In genomic region chr3:112341386-112341785, GRCh38 we compare ENCODE assay signal across 23 cellular contexts. TPM values are rescaled to one million over a fixed set of nuclear protein-coding genes. Genes with fewer than 3 reads are reported as not detected.
DNase-seq lines count a peak whose midpoint lies in the region; ATAC-seq and TF ChIP-seq lines count a peak whose summit lies in the region.
"Had no signal": no experiment of that assay in that cellular context is flagged by ENCODE, and none has a peak within 500 bp of the region (broad histone marks: within the 10 kb centered on the region; RNA-seq: fewer than 3 reads in every experiment).

No MANE protein-coding gene starts in this region.

- H3K4me3 ChIP-seq in fibroblast of the aortic adventitia (ENCODE audit: low read depth, low read length) (no peak overlapping the region), ascending aorta (no peak overlapping the region)
- H3K4me3 ChIP-seq: HAP-1 had no signal

- peaks cover 11 to 28% of the 10 kb centered on the region in 2 donors for H3K36me3 ChIP-seq in ascending aorta
- H3K36me3 ChIP-seq: HAP-1 had no signal

- no peak for DNase-seq in activated CD4-positive, alpha-beta T cell treated with anti-CD3 and anti-CD28 coated beads for 36 hours
- DNase-seq in activated CD4-positive, alpha-beta T cell treated with anti-CD3 and anti-CD28 coated beads, Interleukin-2, amount 10 ng/mL, durations not matched to agents 7 days and 5 days = no peak
- DNase-seq in CD4-positive, alpha-beta T cell = no peak
- DNase-seq in activated T-helper 1 cell treated with anti-CD3 and anti-CD28 coated beads, Interleukin-12 subunit alpha, Interleukin-12 subunit beta, Interleukin-2, Interleukin-4 antibody, amounts not matched to agents 30 ng/mL and 10 ng/mL and 1 ng/mL, durations not matched to agents 14 hours and 24 hours and 36 hours (ENCODE audit: low spot score) = no peak
- peak; percentile 44 for DNase-seq in fibroblast of the aortic adventitia (ENCODE audit: low read depth)
- no peak for DNase-seq in GM10266 (ENCODE audit: extremely low spot score)
- DNase-seq in ascending aorta (ENCODE audit: low spot score in 2 of 2) = no peak
- no peak for DNase-seq in hypothalamus (lab: John Stamatoyannopoulos, UW)
- DNase-seq: AML-193; COR-L47; IMR-90; Kasumi-1; MM.1S; NCI-H1092 treated with DMSO at 0.1 percent for 48 hours; NCI-H1694; NCI-H2081 treated with DMSO at 0.1 percent for 48 hours; NCI-H748 treated with DMSO at 0.1 percent for 48 hours; NK-92 treated with Interleukin-12 subunit alpha and Interleukin-12 subunit beta, amount 100 ng/mL, for 24 hours had no signal

- CTCF ChIA-PET in activated CD4-positive, alpha-beta T cell treated with anti-CD3 and anti-CD28 coated beads for 36 hours (lab: Charles Lee) = no interaction called here
- CTCF ChIA-PET in activated CD4-positive, alpha-beta T cell treated with anti-CD3 and anti-CD28 coated beads, Interleukin-2, amount 10 ng/mL, durations not matched to agents 7 days and 5 days (lab: Charles Lee) = interaction anchor here (0.6 kb wide), 1 partner anchor 168 kb away, joined by 5 read pairs; no protein-coding TSS in a partner anchor
- CTCF ChIA-PET in CD4-positive, alpha-beta T cell (lab: Charles Lee) = no interaction called here

- no peak overlapping the region for H3K27ac ChIP-seq in CD4-positive, alpha-beta T cell (ENCODE audit: low read depth, low read length)
- H3K27ac ChIP-seq in ascending aorta = peak overlapping the region in 1 of 2 donors; percentile 95
- H3K27ac ChIP-seq: 22Rv1 had no signal

- H3K9me3 ChIP-seq in CD4-positive, alpha-beta T cell (ENCODE audit: control insufficient read depth, low read length) = no peaks in the 10 kb centered on the region
- H3K9me3 ChIP-seq in ascending aorta = no peaks in the 10 kb centered on the region
- H3K9me3 ChIP-seq: HAP-1 had no signal

- no peak for TF ChIP-seq CTCF in CD4-positive, alpha-beta T cell (IDR thresholded peaks at IDR 0.05)
- TF ChIP-seq CTCF in fibroblast of the aortic adventitia (IDR thresholded peaks at IDR 0.05; ENCODE audit: insufficient read depth, low read length) (no peak), GM10266 (IDR thresholded peaks at IDR 0.05; ENCODE audit: control insufficient read depth, insufficient read depth, low read depth, missing control alignments) (no peak), ascending aorta (IDR thresholded peaks at IDR 0.05) (no peak)

- peaks cover 54% of the 10 kb centered on the region for H3K36me3 Mint-ChIP-seq in activated CD4-positive, alpha-beta T cell treated with anti-CD3 and anti-CD28 coated beads for 36 hours (ENCODE audit: low read depth)
- peaks cover 17% of the 10 kb centered on the region for H3K36me3 Mint-ChIP-seq in activated CD4-positive, alpha-beta T cell treated with anti-CD3 and anti-CD28 coated beads, Interleukin-2, amount 10 ng/mL, durations not matched to agents 7 days and 5 days (ENCODE audit: low read depth)
- H3K36me3 Mint-ChIP-seq in CD4-positive, alpha-beta T cell (ENCODE audit: low read depth) = peaks cover 24% of the 10 kb centered on the region
- peaks cover 75% of the 10 kb centered on the region for H3K36me3 Mint-ChIP-seq in activated T-helper 1 cell treated with anti-CD3 and anti-CD28 coated beads, Interleukin-12 subunit alpha, Interleukin-12 subunit beta, Interleukin-2, Interleukin-4 antibody, amounts not matched to agents 30 ng/mL and 10 ng/mL and 1 ng/mL, durations not matched to agents 14 hours and 24 hours and 36 hours (ENCODE audit: low read depth)
- H3K36me3 Mint-ChIP-seq: CD14-positive monocyte had no signal

- intact Hi-C loops in activated CD4-positive, alpha-beta T cell treated with anti-CD3 and anti-CD28 coated beads for 36 hours (cut with DNase I, micrococcal nuclease) = no loop called here
- intact Hi-C loops in CD4-positive, alpha-beta T cell (cut with DNase I, micrococcal nuclease) = no loop called here
- intact Hi-C loops in activated T-helper 1 cell treated with anti-CD3 and anti-CD28 coated beads, Interleukin-12 subunit alpha, Interleukin-12 subunit beta, Interleukin-2, Interleukin-4 antibody, amounts not matched to agents 30 ng/mL and 10 ng/mL and 1 ng/mL, durations not matched to agents 14 hours and 24 hours and 36 hours (cut with micrococcal nuclease) = no loop called here
- intact Hi-C loops in ascending aorta (cut with DNase I) = no loop called here

- POLR2A ChIA-PET in activated CD4-positive, alpha-beta T cell treated with anti-CD3 and anti-CD28 coated beads for 36 hours (lab: Charles Lee) = no interaction called here
- POLR2A ChIA-PET in activated CD4-positive, alpha-beta T cell treated with anti-CD3 and anti-CD28 coated beads, Interleukin-2, amount 10 ng/mL, durations not matched to agents 7 days and 5 days (lab: Charles Lee) = no interaction called here
- POLR2A ChIA-PET in CD4-positive, alpha-beta T cell (lab: Charles Lee) = no interaction called here

- H3K4me1 ChIP-seq in ascending aorta = peaks cover 0 to 22% of the 10 kb centered on the region in 2 donors
- H3K4me1 ChIP-seq: HAP-1 had no signal

- H3K9me3 Mint-ChIP-seq in activated CD4-positive, alpha-beta T cell treated with anti-CD3 and anti-CD28 coated beads for 36 hours (ENCODE audit: low read depth) = peaks cover 2% of the 10 kb centered on the region
- H3K9me3 Mint-ChIP-seq in activated CD4-positive, alpha-beta T cell treated with anti-CD3 and anti-CD28 coated beads, Interleukin-2, amount 10 ng/mL, durations not matched to agents 7 days and 5 days = peaks cover 10% of the 10 kb centered on the region
- H3K9me3 Mint-ChIP-seq in CD4-positive, alpha-beta T cell = peaks cover 2% of the 10 kb centered on the region
- peaks cover 12% of the 10 kb centered on the region for H3K9me3 Mint-ChIP-seq in activated T-helper 1 cell treated with anti-CD3 and anti-CD28 coated beads, Interleukin-12 subunit alpha, Interleukin-12 subunit beta, Interleukin-2, Interleukin-4 antibody, amounts not matched to agents 30 ng/mL and 10 ng/mL and 1 ng/mL, durations not matched to agents 14 hours and 24 hours and 36 hours

- H3K4me3 Mint-ChIP-seq in activated CD4-positive, alpha-beta T cell treated with anti-CD3 and anti-CD28 coated beads for 36 hours = no peak overlapping the region
- no peak overlapping the region for H3K4me3 Mint-ChIP-seq in activated CD4-positive, alpha-beta T cell treated with anti-CD3 and anti-CD28 coated beads, Interleukin-2, amount 10 ng/mL, durations not matched to agents 7 days and 5 days
- no peak overlapping the region for H3K4me3 Mint-ChIP-seq in CD4-positive, alpha-beta T cell
- no peak overlapping the region for H3K4me3 Mint-ChIP-seq in activated T-helper 1 cell treated with anti-CD3 and anti-CD28 coated beads, Interleukin-12 subunit alpha, Interleukin-12 subunit beta, Interleukin-2, Interleukin-4 antibody, amounts not matched to agents 30 ng/mL and 10 ng/mL and 1 ng/mL, durations not matched to agents 14 hours and 24 hours and 36 hours
- H3K4me3 Mint-ChIP-seq: CD14-positive monocyte had no signal

- H3K27ac Mint-ChIP-seq in activated CD4-positive, alpha-beta T cell treated with anti-CD3 and anti-CD28 coated beads for 36 hours = peak overlapping the region; percentile 64
- no peak overlapping the region for H3K27ac Mint-ChIP-seq in activated CD4-positive, alpha-beta T cell treated with anti-CD3 and anti-CD28 coated beads, Interleukin-2, amount 10 ng/mL, durations not matched to agents 7 days and 5 days
- peak overlapping the region; percentile 13 for H3K27ac Mint-ChIP-seq in CD4-positive, alpha-beta T cell
- peak overlapping the region; percentile 56 for H3K27ac Mint-ChIP-seq in activated T-helper 1 cell treated with anti-CD3 and anti-CD28 coated beads, Interleukin-12 subunit alpha, Interleukin-12 subunit beta, Interleukin-2, Interleukin-4 antibody, amounts not matched to agents 30 ng/mL and 10 ng/mL and 1 ng/mL, durations not matched to agents 14 hours and 24 hours and 36 hours

- no peak for ATAC-seq in activated CD4-positive, alpha-beta T cell treated with anti-CD3 and anti-CD28 coated beads for 36 hours
- ATAC-seq in CD4-positive, alpha-beta T cell (ENCODE audit: poor library complexity) = no peak
- ATAC-seq: Right ventricle myocardium inferior had no signal

- peaks cover 54% of the 10 kb centered on the region for H3K4me1 Mint-ChIP-seq in activated CD4-positive, alpha-beta T cell treated with anti-CD3 and anti-CD28 coated beads for 36 hours
- H3K4me1 Mint-ChIP-seq in activated CD4-positive, alpha-beta T cell treated with anti-CD3 and anti-CD28 coated beads, Interleukin-2, amount 10 ng/mL, durations not matched to agents 7 days and 5 days = peaks cover 14% of the 10 kb centered on the region
- H3K4me1 Mint-ChIP-seq in CD4-positive, alpha-beta T cell (ENCODE audit: low read depth) = peaks cover 41% of the 10 kb centered on the region
- peaks cover 72% of the 10 kb centered on the region for H3K4me1 Mint-ChIP-seq in activated T-helper 1 cell treated with anti-CD3 and anti-CD28 coated beads, Interleukin-12 subunit alpha, Interleukin-12 subunit beta, Interleukin-2, Interleukin-4 antibody, amounts not matched to agents 30 ng/mL and 10 ng/mL and 1 ng/mL, durations not matched to agents 14 hours and 24 hours and 36 hours (ENCODE audit: low read depth)

- H3K27me3 ChIP-seq in CD4-positive, alpha-beta T cell (ENCODE audit: control insufficient read depth, insufficient read depth, low read length) = no peaks in the 10 kb centered on the region
- H3K27me3 ChIP-seq in ascending aorta = no peaks in the 10 kb centered on the region

- H3K27me3 Mint-ChIP-seq in activated CD4-positive, alpha-beta T cell treated with anti-CD3 and anti-CD28 coated beads for 36 hours = no peaks in the 10 kb centered on the region
- H3K27me3 Mint-ChIP-seq in activated CD4-positive, alpha-beta T cell treated with anti-CD3 and anti-CD28 coated beads, Interleukin-2, amount 10 ng/mL, durations not matched to agents 7 days and 5 days = no peaks in the 10 kb centered on the region
- H3K27me3 Mint-ChIP-seq in CD4-positive, alpha-beta T cell = no peaks in the 10 kb centered on the region
- no peaks in the 10 kb centered on the region for H3K27me3 Mint-ChIP-seq in activated T-helper 1 cell treated with anti-CD3 and anti-CD28 coated beads, Interleukin-12 subunit alpha, Interleukin-12 subunit beta, Interleukin-2, Interleukin-4 antibody, amounts not matched to agents 30 ng/mL and 10 ng/mL and 1 ng/mL, durations not matched to agents 14 hours and 24 hours and 36 hours (ENCODE audit: insufficient read depth)

RNA-seq across cellular contexts. Expression of gene CD200, which starts 8.4 kb away (rescaled TPM):
- 10 to 100 TPM; 30.2 to 42.3 TPM for total RNA-seq in activated CD4-positive, alpha-beta T cell treated with anti-CD3 and anti-CD28 coated beads for 36 hours
- total RNA-seq in activated CD4-positive, alpha-beta T cell treated with anti-CD3 and anti-CD28 coated beads, Interleukin-2, amount 10 ng/mL, durations not matched to agents 7 days and 5 days = 1 to 10 TPM; 4.0 to 5.2 TPM
- 1 to 10 TPM; 5.2 to 6.9 TPM for total RNA-seq in CD4-positive, alpha-beta T cell
- 141 TPM in 2 replicates for total RNA-seq in activated T-helper 1 cell treated with anti-CD3 and anti-CD28 coated beads, Interleukin-12 subunit alpha, Interleukin-12 subunit beta, Interleukin-2, Interleukin-4 antibody, amounts not matched to agents 30 ng/mL and 10 ng/mL and 1 ng/mL, durations not matched to agents 14 hours and 24 hours and 36 hours
- 3.3 and 3.7 TPM in 2 replicates for total RNA-seq in fibroblast of the aortic adventitia (ENCODE audit: low replicate concordance)
- 3.6 TPM for total RNA-seq in ascending aorta
- total RNA-seq: NCI-H460 had no signal

RNA-seq across cellular contexts. Expression of gene SLC9C1, which starts 47.4 kb away (rescaled TPM):
- total RNA-seq in activated CD4-positive, alpha-beta T cell treated with anti-CD3 and anti-CD28 coated beads for 36 hours = not detected
- not detected for total RNA-seq in activated CD4-positive, alpha-beta T cell treated with anti-CD3 and anti-CD28 coated beads, Interleukin-2, amount 10 ng/mL, durations not matched to agents 7 days and 5 days
- not detected for total RNA-seq in CD4-positive, alpha-beta T cell
- not detected in 2 replicates for total RNA-seq in activated T-helper 1 cell treated with anti-CD3 and anti-CD28 coated beads, Interleukin-12 subunit alpha, Interleukin-12 subunit beta, Interleukin-2, Interleukin-4 antibody, amounts not matched to agents 30 ng/mL and 10 ng/mL and 1 ng/mL, durations not matched to agents 14 hours and 24 hours and 36 hours
- total RNA-seq in fibroblast of the aortic adventitia (ENCODE audit: low replicate concordance) (0.33 and 0.45 TPM in 2 replicates), ascending aorta (0.32 TPM)
- total RNA-seq: IMR-90, NCI-H460 had no signal
